Comparison of ENCODE assay signal across 11 cellular contexts in genomic region chr14:102187583-102188001, GRCh38. TPM values are rescaled to one million over a fixed set of nuclear protein-coding genes. Genes with fewer than 3 reads are reported as not detected.
DNase-seq lines count a peak whose midpoint lies in the region; ATAC-seq and TF ChIP-seq lines count a peak whose summit lies in the region.
"Had no signal": no experiment of that assay in that cellular context is flagged by ENCODE, and none has a peak within 500 bp of the region (broad histone marks: within the 10 kb centered on the region; RNA-seq: fewer than 3 reads in every experiment).

No MANE protein-coding gene starts in this region.

- H3K36me3 ChIP-seq in PC-9 (ENCODE audit: low read depth) (peaks cover 6% of the 10 kb centered on the region; the same call in 1 of the 2 replicates), esophagus muscularis mucosa (no peaks in the 10 kb centered on the region)

- no TSS peak for BruUV-seq in PC-9 (replicated peaks; lab: Mats Ljungman, UMichigan)

- TF ChIP-seq POLR2A in esophagus muscularis mucosa (IDR thresholded peaks at IDR 0.05; ENCODE audit: low read depth), result no peak

- H3F3A ChIP-seq in PC-9 (ENCODE audit: insufficient read depth, low read depth), result peaks cover 68% of the 10 kb centered on the region

- peak overlapping the region; percentile 90 for H3K27ac ChIP-seq in PC-9
- H3K27ac ChIP-seq in esophagus muscularis mucosa (replicated peaks in 1 of 4), result peak overlapping the region; percentile 69 to 81 (median 76)

- CTCF ChIA-PET in PC-9 (lab: Charles Lee), result interaction anchor here (0.5 to 1.0 kb wide), 7 partner anchors 16 to 222 kb away, joined by 3 to 12 read pairs (median 5); no protein-coding TSS in a partner anchor

- ATAC-seq in HG03095 (IDR thresholded peaks at IDR 0.05; ENCODE audit: unreplicated experiment), result no peak

- no peak overlapping the region for H2AFZ ChIP-seq in PC-9

- POLR2A ChIA-PET in PC-9 (lab: Charles Lee; ENCODE audit: unreplicated experiment), result interaction anchor here (0.6 to 1.2 kb wide), 10 partner anchors 10 to 971 kb away, joined by 3 to 42 read pairs (median 6); no protein-coding TSS in a partner anchor

- H3K4me3 ChIP-seq in PC-9 (peak overlapping the region; percentile 31; the same call in 1 of the 2 replicates), esophagus muscularis mucosa (no peak overlapping the region)

- 70% methylated on average over 4 of the region's 4 CpGs for WGBS in esophagus muscularis mucosa

- no peaks in the 10 kb centered on the region for H4K20me1 ChIP-seq in PC-9 (ENCODE audit: insufficient read depth)

- H3K4me1 ChIP-seq in PC-9 (replicated peaks; ENCODE audit: insufficient read depth) (peaks cover 57% of the 10 kb centered on the region), esophagus muscularis mucosa (peaks cover 35 to 58% (median 50%) of the 10 kb centered on the region in 4 donors)

- intact Hi-C loops in PC-9 (cut with micrococcal nuclease; ENCODE audit: unreplicated experiment), result loop anchor here (1.0 to 2.0 kb wide), 4 partner anchors 47 to 223 kb away; partner anchors contain the start of gene DYNC1H1
- intact Hi-C loops in esophagus muscularis mucosa (cut with DNase I), result no loop called here

- H3K9me2 ChIP-seq in PC-9 (ENCODE audit: insufficient read depth), result no peaks in the 10 kb centered on the region

- in situ Hi-C loops in ACHN (cut with HindIII; ENCODE audit: low pct_ligation_motif_present, low pct_unique_long_range_greater_than_20kb, low sequenced_read_pairs), result no loop called here

- H3K9me3 ChIP-seq in PC-9 (ENCODE audit: insufficient read depth, low read depth) (no peaks in the 10 kb centered on the region), esophagus muscularis mucosa (no peaks in the 10 kb centered on the region)
- H3K9me3 ChIP-seq: Caco-2 had no signal

- no peak for TF ChIP-seq CTCF in PC-9 (conservative IDR thresholded peaks at IDR 0.05)
- no peak for TF ChIP-seq CTCF in esophagus muscularis mucosa (IDR thresholded peaks at IDR 0.05)

- no peak for TF ChIP-seq EP300 in esophagus muscularis mucosa (IDR thresholded peaks at IDR 0.05)

- H3K4me2 ChIP-seq in PC-9, result peak overlapping the region; percentile 69

- DNase-seq in AG20443 (ENCODE audit: low spot score) (peak; percentile 27), PC-9 (peak; percentile 61 to 77), esophagus muscularis mucosa (ENCODE audit: extremely low spot score) (no peak), pons (ENCODE audit: low spot score) (peak; percentile 80), ACHN (no peak), ureter (ENCODE audit: low spot score) (no peak)
- DNase-seq in effector CD4-positive, alpha-beta T cell, result no peak
- DNase-seq: activated gamma-delta T cell, Caco-2, NCI-H510A had no signal

- H3K27me3 ChIP-seq in PC-9 (ENCODE audit: insufficient read depth, low read depth) (no peaks in the 10 kb centered on the region), esophagus muscularis mucosa (no peaks in the 10 kb centered on the region)

- peaks cover 97% of the 10 kb centered on the region for H3K79me2 ChIP-seq in PC-9 (ENCODE audit: low read depth)

RNA-seq across cellular contexts. Expression of gene WDR20, which starts 47.9 kb away (rescaled TPM):
- total RNA-seq in PC-9 (2021) (62.2 and 93.5 TPM in 2 replicates), esophagus muscularis mucosa (10 to 100 TPM; 16.6 to 26.6 (median 22.3) TPM), ureter (45.7 TPM)

Comparison
In these comparisons a context has a peak if more than half of its experiments do, and no peak if none do; other contexts are left out.
1. DNase-seq: peak in AG20443 (single experiment), PC-9 (2 of 2) and pons (single experiment); none in esophagus muscularis mucosa (single experiment), ACHN (single experiment), ureter (single experiment) and effector CD4-positive, alpha-beta T cell (single experiment).